ENCODE assay signal across 1 cellular context in genomic region chr19:39996811-39997594, GRCh38.
TF ChIP-seq lines count a peak whose summit lies in the region.

ZNF546 (plus strand) TSS chr19:39997060; CDS start chr19:39998327, 1,267 bp downstream.

TF ChIP-seq in GM12878, 131 proteins besides CTCF, POLR2A, EP300 and RAD21 (continued from another document and continues in another):
- TF ChIP-seq, protein P1, sequence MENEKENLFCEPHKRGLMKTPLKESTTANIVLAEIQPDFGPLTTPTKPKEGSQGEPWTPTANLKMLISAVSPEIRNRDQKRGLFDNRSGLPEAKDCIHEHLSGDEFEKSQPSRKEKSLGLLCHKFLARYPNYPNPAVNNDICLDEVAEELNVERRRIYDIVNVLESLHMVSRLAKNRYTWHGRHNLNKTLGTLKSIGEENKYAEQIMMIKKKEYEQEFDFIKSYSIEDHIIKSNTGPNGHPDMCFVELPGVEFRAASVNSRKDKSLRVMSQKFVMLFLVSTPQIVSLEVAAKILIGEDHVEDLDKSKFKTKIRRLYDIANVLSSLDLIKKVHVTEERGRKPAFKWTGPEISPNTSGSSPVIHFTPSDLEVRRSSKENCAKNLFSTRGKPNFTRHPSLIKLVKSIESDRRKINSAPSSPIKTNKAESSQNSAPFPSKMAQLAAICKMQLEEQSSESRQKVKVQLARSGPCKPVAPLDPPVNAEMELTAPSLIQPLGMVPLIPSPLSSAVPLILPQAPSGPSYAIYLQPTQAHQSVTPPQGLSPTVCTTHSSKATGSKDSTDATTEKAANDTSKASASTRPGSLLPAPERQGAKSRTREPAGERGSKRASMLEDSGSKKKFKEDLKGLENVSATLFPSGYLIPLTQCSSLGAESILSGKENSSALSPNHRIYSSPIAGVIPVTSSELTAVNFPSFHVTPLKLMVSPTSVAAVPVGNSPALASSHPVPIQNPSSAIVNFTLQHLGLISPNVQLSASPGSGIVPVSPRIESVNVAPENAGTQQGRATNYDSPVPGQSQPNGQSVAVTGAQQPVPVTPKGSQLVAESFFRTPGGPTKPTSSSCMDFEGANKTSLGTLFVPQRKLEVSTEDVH (IDR thresholded peaks at IDR 0.05; ENCODE audit: low read depth, partially characterized antibody): no peak
- TF ChIP-seq POLR2AphosphoS2 (IDR thresholded peaks at IDR 0.05; ENCODE audit: low read depth, low read length): peak; percentile 96
- no peak for TF ChIP-seq KDM1A (IDR thresholded peaks at IDR 0.05; ENCODE audit: borderline replicate concordance)
- TF ChIP-seq CHD1 (IDR thresholded peaks at IDR 0.05; ENCODE audit: low read depth, low read length): no peak
- TF ChIP-seq SREBF2 (IDR thresholded peaks at IDR 0.05; ENCODE audit: low read length): no peak
- TF ChIP-seq GATAD2B (conservative IDR thresholded peaks at IDR 0.05; ENCODE audit: low read depth): peak; percentile 82
- TF ChIP-seq E2F4 (IDR thresholded peaks at IDR 0.05; ENCODE audit: low read depth, low read length): no peak
- no peak for TF ChIP-seq STAT3 (IDR thresholded peaks at IDR 0.05; ENCODE audit: low read depth, low read length)
- peak; percentile 61 for TF ChIP-seq NR2C1 (IDR thresholded peaks at IDR 0.05)
- TF ChIP-seq SPI1 (IDR thresholded peaks at IDR 0.05; ENCODE audit: borderline replicate concordance, insufficient read depth, low read depth, low read length): 0 out of 2 replicates have a peak, but pooled peaks have one; percentile 7
- TF ChIP-seq, protein P2, sequence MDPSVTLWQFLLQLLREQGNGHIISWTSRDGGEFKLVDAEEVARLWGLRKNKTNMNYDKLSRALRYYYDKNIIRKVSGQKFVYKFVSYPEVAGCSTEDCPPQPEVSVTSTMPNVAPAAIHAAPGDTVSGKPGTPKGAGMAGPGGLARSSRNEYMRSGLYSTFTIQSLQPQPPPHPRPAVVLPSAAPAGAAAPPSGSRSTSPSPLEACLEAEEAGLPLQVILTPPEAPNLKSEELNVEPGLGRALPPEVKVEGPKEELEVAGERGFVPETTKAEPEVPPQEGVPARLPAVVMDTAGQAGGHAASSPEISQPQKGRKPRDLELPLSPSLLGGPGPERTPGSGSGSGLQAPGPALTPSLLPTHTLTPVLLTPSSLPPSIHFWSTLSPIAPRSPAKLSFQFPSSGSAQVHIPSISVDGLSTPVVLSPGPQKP (IDR thresholded peaks at IDR 0.05; ENCODE audit: low read depth, low read length): peak; percentile 79
- no peak; the same call in 1 of the 2 replicates for TF ChIP-seq REST (IDR thresholded peaks at IDR 0.05; ENCODE audit: low read depth, low read length)
- TF ChIP-seq DPF2 (IDR thresholded peaks at IDR 0.05): peak; percentile 69
- TF ChIP-seq TARDBP (IDR thresholded peaks at IDR 0.05; ENCODE audit: borderline replicate concordance): no peak; the same call in 1 of the 2 replicates
- peak; percentile 85 for TF ChIP-seq ZBTB40 (IDR thresholded peaks at IDR 0.05; ENCODE audit: borderline replicate concordance)
- no peak for TF ChIP-seq YBX1 (IDR thresholded peaks at IDR 0.05)
- TF ChIP-seq EED (IDR thresholded peaks at IDR 0.05; ENCODE audit: low read depth): no peak
- no peak for TF ChIP-seq NFYA (IDR thresholded peaks at IDR 0.05; ENCODE audit: borderline replicate concordance, low read depth, low read length)
- TF ChIP-seq, protein P3, sequence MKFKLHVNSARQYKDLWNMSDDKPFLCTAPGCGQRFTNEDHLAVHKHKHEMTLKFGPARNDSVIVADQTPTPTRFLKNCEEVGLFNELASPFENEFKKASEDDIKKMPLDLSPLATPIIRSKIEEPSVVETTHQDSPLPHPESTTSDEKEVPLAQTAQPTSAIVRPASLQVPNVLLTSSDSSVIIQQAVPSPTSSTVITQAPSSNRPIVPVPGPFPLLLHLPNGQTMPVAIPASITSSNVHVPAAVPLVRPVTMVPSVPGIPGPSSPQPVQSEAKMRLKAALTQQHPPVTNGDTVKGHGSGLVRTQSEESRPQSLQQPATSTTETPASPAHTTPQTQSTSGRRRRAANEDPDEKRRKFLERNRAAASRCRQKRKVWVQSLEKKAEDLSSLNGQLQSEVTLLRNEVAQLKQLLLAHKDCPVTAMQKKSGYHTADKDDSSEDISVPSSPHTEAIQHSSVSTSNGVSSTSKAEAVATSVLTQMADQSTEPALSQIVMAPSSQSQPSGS (IDR thresholded peaks at IDR 0.05; ENCODE audit: low read length): no peak
- no peak for TF ChIP-seq SUZ12 (IDR thresholded peaks at IDR 0.05; ENCODE audit: unreplicated experiment)
- no peak for TF ChIP-seq JUND (IDR thresholded peaks at IDR 0.05; ENCODE audit: low read depth, low read length)
- TF ChIP-seq ZSCAN29 (IDR thresholded peaks at IDR 0.05): no peak
- no peak for TF ChIP-seq ESRRA (IDR thresholded peaks at IDR 0.05; ENCODE audit: low read length)
- no peak for TF ChIP-seq RBBP5 (conservative IDR thresholded peaks at IDR 0.05)
- no peak for TF ChIP-seq MAX (IDR thresholded peaks at IDR 0.05; ENCODE audit: low read depth, low read length)
- TF ChIP-seq USF1 (IDR thresholded peaks at IDR 0.05; ENCODE audit: borderline replicate concordance, extremely low read length, insufficient read depth, low read depth, low read length): no peak
- no peak for TF ChIP-seq MEF2B (IDR thresholded peaks at IDR 0.05; ENCODE audit: partially characterized antibody, poor library complexity, severe bottlenecking)
- TF ChIP-seq SMAD1 (IDR thresholded peaks at IDR 0.05; ENCODE audit: low read depth, partially characterized antibody): no peak
- TF ChIP-seq, protein P4, sequence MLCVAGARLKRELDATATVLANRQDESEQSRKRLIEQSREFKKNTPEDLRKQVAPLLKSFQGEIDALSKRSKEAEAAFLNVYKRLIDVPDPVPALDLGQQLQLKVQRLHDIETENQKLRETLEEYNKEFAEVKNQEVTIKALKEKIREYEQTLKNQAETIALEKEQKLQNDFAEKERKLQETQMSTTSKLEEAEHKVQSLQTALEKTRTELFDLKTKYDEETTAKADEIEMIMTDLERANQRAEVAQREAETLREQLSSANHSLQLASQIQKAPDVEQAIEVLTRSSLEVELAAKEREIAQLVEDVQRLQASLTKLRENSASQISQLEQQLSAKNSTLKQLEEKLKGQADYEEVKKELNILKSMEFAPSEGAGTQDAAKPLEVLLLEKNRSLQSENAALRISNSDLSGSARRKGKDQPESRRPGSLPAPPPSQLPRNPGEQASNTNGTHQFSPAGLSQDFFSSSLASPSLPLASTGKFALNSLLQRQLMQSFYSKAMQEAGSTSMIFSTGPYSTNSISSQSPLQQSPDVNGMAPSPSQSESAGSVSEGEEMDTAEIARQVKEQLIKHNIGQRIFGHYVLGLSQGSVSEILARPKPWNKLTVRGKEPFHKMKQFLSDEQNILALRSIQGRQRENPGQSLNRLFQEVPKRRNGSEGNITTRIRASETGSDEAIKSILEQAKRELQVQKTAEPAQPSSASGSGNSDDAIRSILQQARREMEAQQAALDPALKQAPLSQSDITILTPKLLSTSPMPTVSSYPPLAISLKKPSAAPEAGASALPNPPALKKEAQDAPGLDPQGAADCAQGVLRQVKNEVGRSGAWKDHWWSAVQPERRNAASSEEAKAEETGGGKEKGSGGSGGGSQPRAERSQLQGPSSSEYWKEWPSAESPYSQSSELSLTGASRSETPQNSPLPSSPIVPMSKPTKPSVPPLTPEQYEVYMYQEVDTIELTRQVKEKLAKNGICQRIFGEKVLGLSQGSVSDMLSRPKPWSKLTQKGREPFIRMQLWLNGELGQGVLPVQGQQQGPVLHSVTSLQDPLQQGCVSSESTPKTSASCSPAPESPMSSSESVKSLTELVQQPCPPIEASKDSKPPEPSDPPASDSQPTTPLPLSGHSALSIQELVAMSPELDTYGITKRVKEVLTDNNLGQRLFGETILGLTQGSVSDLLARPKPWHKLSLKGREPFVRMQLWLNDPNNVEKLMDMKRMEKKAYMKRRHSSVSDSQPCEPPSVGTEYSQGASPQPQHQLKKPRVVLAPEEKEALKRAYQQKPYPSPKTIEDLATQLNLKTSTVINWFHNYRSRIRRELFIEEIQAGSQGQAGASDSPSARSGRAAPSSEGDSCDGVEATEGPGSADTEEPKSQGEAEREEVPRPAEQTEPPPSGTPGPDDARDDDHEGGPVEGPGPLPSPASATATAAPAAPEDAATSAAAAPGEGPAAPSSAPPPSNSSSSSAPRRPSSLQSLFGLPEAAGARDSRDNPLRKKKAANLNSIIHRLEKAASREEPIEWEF (IDR thresholded peaks at IDR 0.05; ENCODE audit: insufficient replicate concordance, low read depth, low read length): no peak
- TF ChIP-seq IKZF2 (IDR thresholded peaks at IDR 0.05): no peak
- no peak for TF ChIP-seq BHLHE40 (IDR thresholded peaks at IDR 0.05; ENCODE audit: borderline replicate concordance in 1 of 2, low read depth in 2 of 2, low read length in 1 of 2)
- no peak for TF ChIP-seq TCF7 (IDR thresholded peaks at IDR 0.05; ENCODE audit: borderline replicate concordance)
- TF ChIP-seq CBX3 (IDR thresholded peaks at IDR 0.05; ENCODE audit: borderline replicate concordance, low read depth): no peak
- 0 out of 2 replicates have a peak, but pooled peaks have one; percentile 45 for TF ChIP-seq ASH2L (IDR thresholded peaks at IDR 0.05; ENCODE audit: borderline replicate concordance, low read depth)
- no peak for TF ChIP-seq HSF1 (IDR thresholded peaks at IDR 0.05; ENCODE audit: low read depth, low read length)
- peak; percentile 89 for TF ChIP-seq HCFC1 (IDR thresholded peaks at IDR 0.05; ENCODE audit: low read length)
